25 cellular contexts compared by ENCODE assay signal in genomic region chr2:219562049-219563020, GRCh38. TPM values are rescaled to one million over a fixed set of nuclear protein-coding genes. Genes with fewer than 3 reads are reported as not detected.
DNase-seq lines count a peak whose midpoint lies in the region; ATAC-seq and TF ChIP-seq lines count a peak whose summit lies in the region.
"Had no signal": no experiment of that assay in that cellular context is flagged by ENCODE, and none has a peak within 500 bp of the region (broad histone marks: within the 10 kb centered on the region; RNA-seq: fewer than 3 reads in every experiment).

No MANE protein-coding gene starts in this region.

- H2BK12ac ChIP-seq in H9 (ENCODE audit: insufficient read length, low read depth, low read length) (no peak overlapping the region), neuronal stem cell (ENCODE audit: low read length) (no peak overlapping the region)

- H3K27me3 ChIP-seq in H9 (ENCODE audit: insufficient read depth, low read length): no peaks in the 10 kb centered on the region
- no peaks in the 10 kb centered on the region for H3K27me3 ChIP-seq in endodermal cell (ENCODE audit: control insufficient read depth, insufficient read depth, low read length, poor library complexity, severe bottlenecking)
- H3K27me3 ChIP-seq in neuronal stem cell (ENCODE audit: control insufficient read depth in 3 of 3, insufficient read depth in 3 of 3, low read depth in 1 of 3, low read length in 3 of 3): no peaks in the 10 kb centered on the region
- H3K27me3 ChIP-seq: MG63, neural progenitor cell had no signal

- H3K14ac ChIP-seq in H9 (ENCODE audit: insufficient read depth, low read length) (no peak overlapping the region; the same call in 1 of the 2 replicates), neuronal stem cell (ENCODE audit: low read length) (no peak overlapping the region)

- H3K36me3 Mint-ChIP-seq in H9 (ENCODE audit: insufficient read depth in 1 of 3, low read depth in 3 of 3) (peaks cover 35 to 71% (median 51%) of the 10 kb centered on the region in 3 experiments), endodermal cell (ENCODE audit: low read depth) (peaks cover 55% of the 10 kb centered on the region)
- no peaks in the 10 kb centered on the region for H3K36me3 Mint-ChIP-seq in activated T-cell treated with anti-CD3 and anti-CD28 coated beads, Interleukin-2, amount 50 U/mL, for 24 hours (ENCODE audit: low read depth)
- H3K36me3 Mint-ChIP-seq: CD8-positive, alpha-beta T cell had no signal

- H3K27ac ChIP-seq in H9 (ENCODE audit: insufficient read length, low read depth, low read length) (no peak overlapping the region), endodermal cell (ENCODE audit: low read depth, low read length) (no peak overlapping the region), neuronal stem cell (replicated peaks; ENCODE audit: low read length) (no peak overlapping the region)
- H3K27ac ChIP-seq: neural progenitor cell, PC-9, WERI-Rb-1 had no signal

- no peak overlapping the region for H3K4me3 ChIP-seq in endodermal cell (ENCODE audit: low read length)
- no peak overlapping the region for H3K4me3 ChIP-seq in neuronal stem cell (ENCODE audit: low read length in 2 of 2)
- H3K4me3 ChIP-seq: MG63, neural progenitor cell, PC-9 had no signal

- DNase-seq in H9: peak; percentile 65
- peak; percentile 85 for DNase-seq in NCI-H345 (lab: John Stamatoyannopoulos, UW)
- DNase-seq in endodermal cell: peak; percentile 69
- no peak for DNase-seq in neuronal stem cell (ENCODE audit: low spot score)
- DNase-seq in activated T-cell treated with anti-CD3 and anti-CD28 coated beads, Interleukin-2, amount 50 U/mL, for 24 hours: no peak
- DNase-seq in nucleus accumbens (lab: John Stamatoyannopoulos, UW): no peak
- no peak for DNase-seq in stimulated activated CD4-positive, alpha-beta T cell treated with anti-CD3 and anti-CD28 coated beads, Interleukin-12 subunit alpha, Interleukin-12 subunit beta, amount 100 ng/mL, for 4 hours
- DNase-seq: activated CD4-positive, alpha-beta T cell treated with anti-CD3 and anti-CD28 coated beads, Interleukin-2, amount 50 U/mL, for 4 hours; activated naive CD4-positive, alpha-beta T cell treated with Interleukin-2 at 50 U/mL for 16 hours; amniotic stem cell; caudate nucleus; CD8-positive, alpha-beta T cell; DMS79 treated with DMSO at 0.1 percent for 48 hours; effector CD4-positive, alpha-beta T cell; foreskin melanocyte; hypothalamus; MG63; NCI-H1436; NCI-H774; PC-9; T-helper 2 cell; WERI-Rb-1 had no signal

- H4K91ac ChIP-seq in H9 (ENCODE audit: insufficient read length, low read depth, low read length) (no peak overlapping the region), neuronal stem cell (ENCODE audit: low read depth, low read length, poor library complexity) (no peak overlapping the region)

- H4K5ac ChIP-seq in H9 (ENCODE audit: insufficient read length, low read depth, low read length): no peak overlapping the region

- H3K9ac ChIP-seq in H9 (ENCODE audit: extremely low read depth, insufficient read length, low read length) (no peak overlapping the region), endodermal cell (ENCODE audit: extremely low read depth, low read length, poor library complexity, severe bottlenecking) (no peak overlapping the region), neuronal stem cell (ENCODE audit: low read depth, low read length, poor library complexity) (peak overlapping the region; percentile 37)
- H3K9ac ChIP-seq: neural progenitor cell had no signal

- H3K79me1 ChIP-seq in H9 (ENCODE audit: insufficient read depth, low read depth, low read length, poor library complexity, severe bottlenecking) (no peaks in the 10 kb centered on the region), neuronal stem cell (ENCODE audit: low read depth, low read length) (peaks cover 4% of the 10 kb centered on the region)

- H3K18ac ChIP-seq in H9 (ENCODE audit: insufficient read length, low read depth, low read length): no peak overlapping the region
- H3K18ac ChIP-seq in neuronal stem cell (ENCODE audit: low read length): peak overlapping the region; percentile 33

- no peaks in the 10 kb centered on the region; a peak in 2 of 5 replicates for H3K9me3 Mint-ChIP-seq in H9
- no peaks in the 10 kb centered on the region for H3K9me3 Mint-ChIP-seq in endodermal cell
- H3K9me3 Mint-ChIP-seq in activated T-cell treated with anti-CD3 and anti-CD28 coated beads, Interleukin-2, amount 50 U/mL, for 24 hours: no peaks in the 10 kb centered on the region
- H3K9me3 Mint-ChIP-seq: CD8-positive, alpha-beta T cell had no signal

- no peaks in the 10 kb centered on the region for H3K36me3 ChIP-seq in endodermal cell (ENCODE audit: control insufficient read depth, insufficient read depth, low read length)
- H3K36me3 ChIP-seq in neuronal stem cell (replicated peaks in 1 of 2; ENCODE audit: control insufficient read depth in 2 of 2, insufficient read depth in 2 of 2, low read length in 2 of 2): peaks cover 27 to 95% of the 10 kb centered on the region in 2 donors
- H3K36me3 ChIP-seq: MG63, neural progenitor cell had no signal

- H3K9me3 ChIP-seq in H9 (ENCODE audit: control insufficient read depth, low read depth, low read length) (no peaks in the 10 kb centered on the region), endodermal cell (ENCODE audit: control insufficient read depth, low read length) (no peaks in the 10 kb centered on the region), neuronal stem cell (replicated peaks in 1 of 2; ENCODE audit: control insufficient read depth in 2 of 2, insufficient read depth in 1 of 2, low read depth in 1 of 2, low read length in 2 of 2) (peaks cover 0 to 2% of the 10 kb centered on the region in 2 donors)
- H3K9me3 ChIP-seq: MG63 had no signal

- H4K20me1 ChIP-seq in H9 (ENCODE audit: control insufficient read depth, insufficient read depth, insufficient read length): no peaks in the 10 kb centered on the region

- H2BK20ac ChIP-seq in H9 (ENCODE audit: low read depth, low read length, poor library complexity, severe bottlenecking): no peak overlapping the region

- no peak overlapping the region for H2BK5ac ChIP-seq in H9 (ENCODE audit: insufficient read length, low read length)
- peak overlapping the region; percentile 28 for H2BK5ac ChIP-seq in neuronal stem cell (ENCODE audit: low read length)

- H3K56ac ChIP-seq in H9 (ENCODE audit: insufficient read length, low read depth, low read length): no peak overlapping the region

- no peak overlapping the region for H3K4me2 ChIP-seq in H9 (ENCODE audit: insufficient read depth, insufficient read length, low read length)
- no peak overlapping the region for H3K4me2 ChIP-seq in neuronal stem cell (ENCODE audit: insufficient read depth, low read length, poor library complexity, severe bottlenecking)
- H3K4me2 ChIP-seq: neural progenitor cell, PC-9 had no signal

- H3K4ac ChIP-seq in H9 (ENCODE audit: low read depth, low read length): no peak overlapping the region
- H3K4ac ChIP-seq in neuronal stem cell (ENCODE audit: low read length): no peak overlapping the region

- H3T11ph ChIP-seq in H9 (ENCODE audit: low read length): no peak overlapping the region

- no peaks in the 10 kb centered on the region for H3K79me2 ChIP-seq in H9 (ENCODE audit: insufficient read depth, low read length)

- peak overlapping the region; percentile 70 to 96 (median 72); a peak in 6 of 7 replicates for H3K27ac Mint-ChIP-seq in H9
- peak overlapping the region; percentile 35 for H3K27ac Mint-ChIP-seq in endodermal cell
- no peak overlapping the region for H3K27ac Mint-ChIP-seq in activated T-cell treated with anti-CD3 and anti-CD28 coated beads, Interleukin-2, amount 50 U/mL, for 24 hours
- H3K27ac Mint-ChIP-seq: CD8-positive, alpha-beta T cell had no signal

- H3K23ac ChIP-seq in H9 (ENCODE audit: insufficient read length, low read depth, low read length) (no peak overlapping the region), neuronal stem cell (ENCODE audit: low read depth, low read length, poor library complexity) (peak overlapping the region; percentile 94)

- H2AFZ ChIP-seq in H9 (ENCODE audit: low read length) (no peak overlapping the region), neuronal stem cell (ENCODE audit: low read length) (no peak overlapping the region)
- H2AFZ ChIP-seq: neural progenitor cell, PC-9 had no signal

- H4K8ac ChIP-seq in H9 (replicated peaks; ENCODE audit: insufficient read length, low read depth, low read length) (no peak overlapping the region), neuronal stem cell (ENCODE audit: low read depth, low read length) (no peak overlapping the region)

- no CpG with 5 or more reads among the region's 35 CpGs for WGBS in H9 (ENCODE audit: extremely low coverage, insufficient read length, low lambda C conversion rate)
- whole genome bisulfite sequencing in endodermal cell (ENCODE audit: insufficient coverage in 1 of 2, insufficient read length in 1 of 2), 2 experiments: 88% methylated on average over 25 to 35 of the region's 35 CpGs
- WGBS in neuronal stem cell (ENCODE audit: extremely low coverage in 2 of 2, insufficient read length in 2 of 2, insufficient replicate concordance in 1 of 2), 2 donors: no CpG with 5 or more reads among the region's 35 CpGs

- H2BK15ac ChIP-seq in H9 (ENCODE audit: low read depth, low read length) (no peak overlapping the region), neuronal stem cell (ENCODE audit: low read length) (no peak overlapping the region)

- H2AK5ac ChIP-seq in H9 (ENCODE audit: insufficient read length, low read length) (no peak overlapping the region), neuronal stem cell (ENCODE audit: low read depth, low read length) (no peak overlapping the region)

- H3K4me3 Mint-ChIP-seq in H9 (peak overlapping the region in 1 of 2 experiments; percentile 17; a peak in 2 of 5 replicates), endodermal cell (no peak overlapping the region)
- H3K4me3 Mint-ChIP-seq in activated T-cell treated with anti-CD3 and anti-CD28 coated beads, Interleukin-2, amount 50 U/mL, for 24 hours: no peak overlapping the region
- H3K4me3 Mint-ChIP-seq: CD8-positive, alpha-beta T cell; neural progenitor cell had no signal

- H3K4me1 Mint-ChIP-seq in H9 (peaks cover 64 to 65% of the 10 kb centered on the region in 2 experiments), endodermal cell (peaks cover 40% of the 10 kb centered on the region)
- no peaks in the 10 kb centered on the region for H3K4me1 Mint-ChIP-seq in activated T-cell treated with anti-CD3 and anti-CD28 coated beads, Interleukin-2, amount 50 U/mL, for 24 hours (ENCODE audit: low read depth)

- no peaks in the 10 kb centered on the region for H3K23me2 ChIP-seq in H9 (ENCODE audit: insufficient read length, low read depth, low read length, poor library complexity, severe bottlenecking)

- no peak overlapping the region for H2BK120ac ChIP-seq in H9 (ENCODE audit: low read depth, low read length, poor library complexity, severe bottlenecking)
- no peak overlapping the region for H2BK120ac ChIP-seq in neuronal stem cell (ENCODE audit: low read depth, low read length)

- peaks cover 26% of the 10 kb centered on the region; the same call in 1 of the 2 replicates for H3K4me1 ChIP-seq in H9 (ENCODE audit: insufficient read depth, low read length)
- H3K4me1 ChIP-seq in endodermal cell (ENCODE audit: control insufficient read depth, insufficient read depth, low read length): peaks cover 8% of the 10 kb centered on the region
- peaks cover 0 to 10% of the 10 kb centered on the region in 2 donors for H3K4me1 ChIP-seq in neuronal stem cell (ENCODE audit: control insufficient read depth in 2 of 2, insufficient read depth in 1 of 2, low read depth in 1 of 2, low read length in 2 of 2)
- H3K4me1 ChIP-seq: neural progenitor cell had no signal

- TF ChIP-seq CTCF in H9 (conservative IDR thresholded peaks at IDR 0.05) (no peak), endodermal cell (conservative IDR thresholded peaks at IDR 0.05) (no peak)

- no peak for ATAC-seq in GM21717 (IDR thresholded peaks at IDR 0.05; ENCODE audit: unreplicated experiment)
- ATAC-seq: CD8-positive, alpha-beta T cell had no signal

- H3K27me3 Mint-ChIP-seq in H9 (ENCODE audit: low read depth): no peaks in the 10 kb centered on the region; the same call in 1 of the 2 replicates
- H3K27me3 Mint-ChIP-seq in endodermal cell (ENCODE audit: insufficient read depth): no peaks in the 10 kb centered on the region
- H3K27me3 Mint-ChIP-seq in activated T-cell treated with anti-CD3 and anti-CD28 coated beads, Interleukin-2, amount 50 U/mL, for 24 hours: peaks cover 45% of the 10 kb centered on the region

RNA-seq across cellular contexts. Expression of gene OBSL1, which starts 9.0 kb away (rescaled TPM):
- 139 and 140 TPM in 2 replicates for total RNA-seq in H9 (2021)
- total RNA-seq in endodermal cell: 100 to 1,000 TPM; 156 to 162 TPM
- polyA plus RNA-seq in endodermal cell (2013, experiment 1 of 2): 93.4 TPM
- polyA plus RNA-seq in endodermal cell (2013, experiment 2 of 2): 95.4 TPM
- 40.6 TPM for polyA plus RNA-seq in neuronal stem cell (2013, experiment 1 of 2)
- 41.4 TPM for polyA plus RNA-seq in neuronal stem cell (2013, experiment 2 of 2)

RNA-seq across cellular contexts. Expression of gene INHA, which starts 9.8 kb away (rescaled TPM):
- 0.24 and 0.31 TPM in 2 replicates for total RNA-seq in H9 (2021)
- 1 to 10 TPM in 1 of 2 donors, under 1 TPM in 1; 0.48 to 1.5 TPM for total RNA-seq in endodermal cell
- polyA plus RNA-seq in endodermal cell (2013, experiment 1 of 2): 0.61 TPM
- polyA plus RNA-seq in endodermal cell (2013, experiment 2 of 2): 0.75 TPM
- polyA plus RNA-seq in neuronal stem cell (2013, experiment 1 of 2): 0.50 TPM
- polyA plus RNA-seq in neuronal stem cell (2013, experiment 2 of 2): 0.35 TPM
- total RNA-seq: CD8-positive, alpha-beta T cell; urinary bladder had no signal

RNA-seq across cellular contexts. Expression of gene TMEM198, which starts 18.5 kb away (rescaled TPM):
- 7.7 and 8.8 TPM in 2 replicates for total RNA-seq in H9 (2021)
- total RNA-seq in endodermal cell: 1 to 10 TPM; 2.6 to 3.9 TPM
- 9.6 TPM for polyA plus RNA-seq in endodermal cell (2013, experiment 1 of 2)
- 5.3 TPM for polyA plus RNA-seq in endodermal cell (2013, experiment 2 of 2)
- polyA plus RNA-seq in neuronal stem cell (2013, experiment 1 of 2): 2.7 TPM
- polyA plus RNA-seq in neuronal stem cell (2013, experiment 2 of 2): 1.8 TPM

RNA-seq across cellular contexts. Expression of gene CHPF, which starts 18.7 kb away (rescaled TPM):
- total RNA-seq in H9 (2021) (45.1 and 46.5 TPM in 2 replicates), endodermal cell (10 to 100 TPM; 51.2 to 54.0 TPM)
- polyA plus RNA-seq in endodermal cell (2013, experiment 1 of 2): 26.1 TPM
- 31.2 TPM for polyA plus RNA-seq in endodermal cell (2013, experiment 2 of 2)
- polyA plus RNA-seq in neuronal stem cell (2013, experiment 1 of 2): 12.6 TPM
- polyA plus RNA-seq in neuronal stem cell (2013, experiment 2 of 2): 12.8 TPM

RNA-seq across cellular contexts. Expression of gene STK11IP, which starts 35.3 kb away (rescaled TPM):
- total RNA-seq in H9 (2021) (28.1 and 31.1 TPM in 2 replicates), endodermal cell (10 to 100 TPM; 27.3 to 31.1 TPM)
- polyA plus RNA-seq in endodermal cell (2013, experiment 1 of 2): 36.2 TPM
- polyA plus RNA-seq in endodermal cell (2013, experiment 2 of 2): 29.6 TPM
- polyA plus RNA-seq in neuronal stem cell (2013, experiment 1 of 2): 12.9 TPM
- 12.0 TPM for polyA plus RNA-seq in neuronal stem cell (2013, experiment 2 of 2)

Comparison
In these comparisons a context has a peak if more than half of its experiments do, and no peak if none do; other contexts are left out.
1. DNase-seq: peak in H9 (single experiment), NCI-H345 (single experiment) and endodermal cell (single experiment); none in neuronal stem cell (single experiment), activated T-cell treated with anti-CD3 and anti-CD28 coated beads, Interleukin-2, amount 50 U/mL, for 24 hours (single experiment), nucleus accumbens (0 of 56) and stimulated activated CD4-positive, alpha-beta T cell treated with anti-CD3 and anti-CD28 coated beads, Interleukin-12 subunit alpha, Interleukin-12 subunit beta, amount 100 ng/mL, for 4 hours (single experiment).